8 cellular contexts compared by ENCODE assay signal in genomic region chr16:1991135-1991551, GRCh38. TPM values are rescaled to one million over a fixed set of nuclear protein-coding genes. Genes with fewer than 3 reads are reported as not detected.
DNase-seq lines count a peak whose midpoint lies in the region; ATAC-seq and TF ChIP-seq lines count a peak whose summit lies in the region.

No MANE protein-coding gene starts in this region.

- H3K27ac ChIP-seq in neutrophil = no peak overlapping the region

- TF ChIP-seq POLR2A in GM18526 (IDR thresholded peaks at IDR 0.05; ENCODE audit: extremely low read depth, insufficient read length) = peak; percentile 51

- peak overlapping the region; percentile 70 to 71 for H3K4me3 ChIP-seq in neutrophil (ENCODE audit: low read depth in 1 of 2, low read length in 1 of 2)

- no peak for TF ChIP-seq CTCF in neutrophil (IDR thresholded peaks at IDR 0.05)

- ATAC-seq in HG03520 (IDR thresholded peaks at IDR 0.05; ENCODE audit: unreplicated experiment) (peak; percentile 36), HG03095 (IDR thresholded peaks at IDR 0.05; ENCODE audit: unreplicated experiment) (no peak)
- ATAC-seq in activated naive CD4-positive, alpha-beta T cell treated with anti-CD3 and anti-CD28 coated beads, Interleukin-2, amount 50 U/mL, for 72 hours = peak; percentile 28 to 68

- peaks cover 5% of the 10 kb centered on the region for H3K9me3 ChIP-seq in neutrophil

- DNase-seq in activated naive CD4-positive, alpha-beta T cell treated with anti-CD3 and anti-CD28 coated beads, Interleukin-2, amount 50 U/mL, for 72 hours (ENCODE audit: low spot score in 2 of 2) = no peak
- DNase-seq in NCI-H774 (lab: John Stamatoyannopoulos, UW) (no peak), putamen (ENCODE audit: low spot score) (no peak), superior temporal gyrus (ENCODE audit: extremely low spot score) (no peak)

- H3K27me3 ChIP-seq in neutrophil = peaks cover 64% of the 10 kb centered on the region

- no peaks in the 10 kb centered on the region for H3K9me3 Mint-ChIP-seq in activated naive CD4-positive, alpha-beta T cell treated with anti-CD3 and anti-CD28 coated beads, Interleukin-2, amount 50 U/mL, for 72 hours

- peaks cover 19 to 28% of the 10 kb centered on the region in 2 experiments for H3K4me1 ChIP-seq in neutrophil (ENCODE audit: control insufficient read depth in 1 of 2, insufficient read depth in 1 of 2, low read depth in 1 of 2, low read length in 1 of 2)

- H3K36me3 Mint-ChIP-seq in activated naive CD4-positive, alpha-beta T cell treated with anti-CD3 and anti-CD28 coated beads, Interleukin-2, amount 50 U/mL, for 72 hours = peaks cover 6% of the 10 kb centered on the region in 2 donors

- H3K27ac Mint-ChIP-seq in activated naive CD4-positive, alpha-beta T cell treated with anti-CD3 and anti-CD28 coated beads, Interleukin-2, amount 50 U/mL, for 72 hours = peak overlapping the region in 1 of 2 donors; percentile 39

- no peaks in the 10 kb centered on the region for H3K36me3 ChIP-seq in neutrophil

RNA-seq across cellular contexts. Expression of gene SYNGR3, which starts 1.4 kb away (rescaled TPM):
- total RNA-seq in activated naive CD4-positive, alpha-beta T cell treated with anti-CD3 and anti-CD28 coated beads, Interleukin-2, amount 50 U/mL, for 72 hours = 1 to 10 TPM; 2.0 to 9.0 TPM

RNA-seq across cellular contexts. Expression of gene GFER, which starts 7.2 kb away (rescaled TPM):
- 10 to 100 TPM; 19.1 to 25.0 TPM for total RNA-seq in activated naive CD4-positive, alpha-beta T cell treated with anti-CD3 and anti-CD28 coated beads, Interleukin-2, amount 50 U/mL, for 72 hours

RNA-seq across cellular contexts. Expression of gene NOXO1, which starts 9.9 kb away (rescaled TPM):
- not detected for total RNA-seq in activated naive CD4-positive, alpha-beta T cell treated with anti-CD3 and anti-CD28 coated beads, Interleukin-2, amount 50 U/mL, for 72 hours

RNA-seq across cellular contexts. Expression of gene ZNF598, which starts 18.5 kb away (rescaled TPM):
- total RNA-seq in activated naive CD4-positive, alpha-beta T cell treated with anti-CD3 and anti-CD28 coated beads, Interleukin-2, amount 50 U/mL, for 72 hours = 10 to 100 TPM; 72.2 to 87.9 TPM

RNA-seq across cellular contexts. Expression of gene TBL3, which starts 19.3 kb away (rescaled TPM):
- 10 to 100 TPM; 18.8 to 37.2 TPM for total RNA-seq in activated naive CD4-positive, alpha-beta T cell treated with anti-CD3 and anti-CD28 coated beads, Interleukin-2, amount 50 U/mL, for 72 hours
